8 cellular contexts compared by ENCODE assay signal in genomic region chr20:32091888-32092346, GRCh38. TPM values are rescaled to one million over a fixed set of nuclear protein-coding genes. Genes with fewer than 3 reads are reported as not detected.
A peak's percentile ranks its signal among the peaks of the same experiment; 100 is the strongest.
DNase-seq lines count a peak whose midpoint lies in the region; ATAC-seq, FAIRE-seq and TF ChIP-seq lines count a peak whose summit lies in the region.

No MANE protein-coding gene starts in this region.

- H2BK120ac ChIP-seq in H9 (ENCODE audit: low read depth, low read length, poor library complexity, severe bottlenecking): no peak overlapping the region

- H3K4me3 ChIP-seq in BE2C (ENCODE audit: low read depth, low read length): no peak overlapping the region
- H3K4me3 ChIP-seq in bronchial epithelial cell (ENCODE audit: low read depth, low read length): no peak overlapping the region

- no peaks in the 10 kb centered on the region for H3K4me1 ChIP-seq in BE2C
- H3K4me1 ChIP-seq in H9 (ENCODE audit: insufficient read depth, low read length): peaks cover 8% of the 10 kb centered on the region; the same call in 1 of the 2 replicates

- H4K5ac ChIP-seq in H9 (ENCODE audit: insufficient read length, low read depth, low read length): no peak overlapping the region

- H3K79me2 ChIP-seq in H9 (ENCODE audit: insufficient read depth, low read length): no peaks in the 10 kb centered on the region

- peaks cover 34% of the 10 kb centered on the region in 2 experiments for H3K4me1 Mint-ChIP-seq in H9

- no peaks in the 10 kb centered on the region for H4K20me1 ChIP-seq in H9 (ENCODE audit: control insufficient read depth, insufficient read depth, insufficient read length)

- H3K36me3 Mint-ChIP-seq in H9 (ENCODE audit: insufficient read depth in 1 of 3, low read depth in 3 of 3): peaks cover 3 to 11% (median 10%) of the 10 kb centered on the region in 3 experiments; a peak in 4 of 7 replicates

- no peak overlapping the region for H2BK20ac ChIP-seq in H9 (ENCODE audit: low read depth, low read length, poor library complexity, severe bottlenecking)

- H3K36me3 ChIP-seq in BE2C: no peaks in the 10 kb centered on the region
- no peaks in the 10 kb centered on the region for H3K36me3 ChIP-seq in bronchial epithelial cell (ENCODE audit: control insufficient read depth, insufficient read depth, low read length)

- no peak overlapping the region for H3K9ac ChIP-seq in H9 (ENCODE audit: extremely low read depth, insufficient read length, low read length)

- H3K56ac ChIP-seq in H9 (ENCODE audit: insufficient read length, low read depth, low read length): no peak overlapping the region

- H2BK5ac ChIP-seq in H9 (ENCODE audit: insufficient read length, low read length): no peak overlapping the region

- H2AK5ac ChIP-seq in H9 (ENCODE audit: insufficient read length, low read length): no peak overlapping the region

- H2BK12ac ChIP-seq in H9 (ENCODE audit: insufficient read length, low read depth, low read length): no peak overlapping the region

- H3K27me3 Mint-ChIP-seq in H9 (ENCODE audit: low read depth): peaks cover 17% of the 10 kb centered on the region

- no peak overlapping the region for H3K4me3 Mint-ChIP-seq in H9

- H3K4me2 ChIP-seq in H9 (ENCODE audit: insufficient read depth, insufficient read length, low read length): no peak overlapping the region

- H3K18ac ChIP-seq in H9 (ENCODE audit: insufficient read length, low read depth, low read length): no peak overlapping the region

- H2AFZ ChIP-seq in H9 (ENCODE audit: low read length): peak overlapping the region; percentile 43

- no peak for FAIRE-seq in bronchial epithelial cell (lab: Jason Lieb, UNC)

- TF ChIP-seq CTCF in BE2C (IDR thresholded peaks at IDR 0.05; ENCODE audit: low read depth, low read length) (peak; percentile 94), H9 (conservative IDR thresholded peaks at IDR 0.05) (peak; percentile 99), bronchial epithelial cell (IDR thresholded peaks at IDR 0.05; ENCODE audit: insufficient read depth, low read length, severe bottlenecking) (peak; percentile 96)

- no peak overlapping the region for H4K91ac ChIP-seq in H9 (ENCODE audit: insufficient read length, low read depth, low read length)

- no peak overlapping the region for H2BK15ac ChIP-seq in H9 (ENCODE audit: low read depth, low read length)

- H3K23me2 ChIP-seq in H9 (ENCODE audit: insufficient read length, low read depth, low read length, poor library complexity, severe bottlenecking): no peaks in the 10 kb centered on the region

- H3K27ac ChIP-seq in H9 (ENCODE audit: insufficient read length, low read depth, low read length): no peak overlapping the region

- WGBS in H9 (ENCODE audit: extremely low coverage, insufficient read length, low lambda C conversion rate): no CpG with 5 or more reads among the region's 7 CpGs

- no peak for ATAC-seq in GM18909 (IDR thresholded peaks at IDR 0.05; ENCODE audit: poor library complexity, unreplicated experiment)

- no peak overlapping the region for H4K8ac ChIP-seq in H9 (replicated peaks; ENCODE audit: insufficient read length, low read depth, low read length)

- no peak overlapping the region for H3T11ph ChIP-seq in H9 (ENCODE audit: low read length)

- H3K9me3 ChIP-seq in BE2C (no peaks in the 10 kb centered on the region), H9 (ENCODE audit: control insufficient read depth, low read depth, low read length) (no peaks in the 10 kb centered on the region)

- no peak overlapping the region for H3K4ac ChIP-seq in H9 (ENCODE audit: low read depth, low read length)

- peak; percentile 86 for DNase-seq in BE2C
- DNase-seq in H9: peak; percentile 90
- DNase-seq in NCI-H345 (lab: John Stamatoyannopoulos, UW): peak; percentile 74
- DNase-seq in activated CD4-positive, CD25-positive, alpha-beta regulatory T cell treated with anti-CD3 and anti-CD28 coated beads, Interleukin-2, amount 50 U/mL, for 16 hours (ENCODE audit: low read depth, low spot score): peak; percentile 48
- peak; percentile 55 for DNase-seq in bronchial epithelial cell (ENCODE audit: low read depth)
- DNase-seq in kidney tubule cell (ENCODE audit: low spot score): peak; percentile 67
- peak; percentile 80 for DNase-seq in stimulated activated CD4-positive, alpha-beta T cell treated with anti-CD3 and anti-CD28 coated beads, Interleukin-2, amount 100 ng/mL, for 48 hours

- H3K27me3 ChIP-seq in BE2C: no peaks in the 10 kb centered on the region
- H3K27me3 ChIP-seq in H9 (ENCODE audit: insufficient read depth, low read length): no peaks in the 10 kb centered on the region
- H3K27me3 ChIP-seq in bronchial epithelial cell (ENCODE audit: control insufficient read depth, insufficient read depth, low read length): no peaks in the 10 kb centered on the region

- H3K79me1 ChIP-seq in H9 (ENCODE audit: insufficient read depth, low read depth, low read length, poor library complexity, severe bottlenecking): no peaks in the 10 kb centered on the region

- no peak overlapping the region for H3K14ac ChIP-seq in H9 (ENCODE audit: insufficient read depth, low read length)

- H3K27ac Mint-ChIP-seq in H9: peak overlapping the region in 2 of 3 experiments; percentile 81 to 93; a peak in 2 of 7 replicates

- peaks cover 3% of the 10 kb centered on the region in 2 experiments; a peak in 3 of 5 replicates for H3K9me3 Mint-ChIP-seq in H9

- H3K23ac ChIP-seq in H9 (ENCODE audit: insufficient read length, low read depth, low read length): no peak overlapping the region

RNA-seq across cellular contexts. Expression of gene TM9SF4, which starts 17.6 kb away (rescaled TPM):
- polyA plus RNA-seq in BE2C (2012; ENCODE audit: insufficient read depth, insufficient read length, low read depth): 52.3 TPM
- total RNA-seq in H9 (2021) (59.4 and 62.3 TPM in 2 replicates), bronchial epithelial cell (19.0 and 22.0 TPM in 2 replicates)

RNA-seq across cellular contexts. Expression of gene HCK, which starts 39.9 kb away (rescaled TPM):
- not detected for polyA plus RNA-seq in BE2C (2012; ENCODE audit: insufficient read depth, insufficient read length, low read depth)
- total RNA-seq in H9 (2021) (1.7 and 1.8 TPM in 2 replicates), bronchial epithelial cell (under 0.01 and 0.13 TPM in 2 replicates)
